ENCODE assay signal across 22 cellular contexts in the genomic region with DNA sequence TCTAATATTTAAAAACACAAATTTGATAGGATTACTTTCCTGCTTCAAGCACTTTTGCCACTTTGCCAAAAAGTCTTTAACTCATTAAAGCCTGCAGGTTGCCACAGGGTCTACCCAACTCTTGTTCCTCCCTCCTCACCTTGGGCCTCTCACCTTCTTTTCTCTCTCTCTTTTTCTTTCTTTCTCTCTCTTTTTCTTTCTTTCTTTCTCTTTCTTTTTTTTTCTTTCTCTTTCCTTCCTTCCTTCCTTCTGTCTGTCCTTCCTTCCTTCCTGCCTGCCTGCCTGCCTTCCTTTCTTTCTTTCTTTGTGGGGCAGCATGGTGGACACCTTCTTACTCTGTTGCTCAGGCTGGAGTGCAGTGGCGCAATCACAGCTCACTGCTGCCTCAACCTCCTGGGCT. TPM values are rescaled to one million over a fixed set of nuclear protein-coding genes. Genes with fewer than 3 reads are reported as not detected.
"Had no signal": no experiment of that assay in that cellular context is flagged by ENCODE, and none has a peak within 500 bp of the region (broad histone marks: within the 10 kb centered on the region; RNA-seq: fewer than 3 reads in every experiment).

No MANE protein-coding gene starts in this region.

- H3K27me3 ChIP-seq: SJCRH30 had no signal

- H3K4me1 ChIP-seq: SJCRH30 had no signal

- DNase-seq: IMR-90, Kasumi-1, MM.1S, NCI-H1092 treated with DMSO at 0.1 percent for 48 hours, NCI-H1436, NCI-H187, NCI-H2029, NCI-H2081 treated with DMSO at 0.1 percent for 48 hours, NCI-H2171, NCI-H226, NCI-H446, NCI-H510A, NCI-H524 treated with DMSO at 0.1 percent for 48 hours, NCI-H69, NCI-H774, PC-3, SHP77 treated with DMSO at 0.1 percent for 48 hours, SJCRH30 had no signal

- FAIRE-seq: HepG2 had no signal

- H3K36me3 ChIP-seq: SJCRH30 had no signal

- H3K9ac ChIP-seq: KMS-11 had no signal

- H3K27ac ChIP-seq: KMS-11, RWPE1, SJCRH30 had no signal

- H3K4me3 ChIP-seq: SJCRH30 had no signal

- H3K9me3 ChIP-seq: SJCRH30 had no signal

- H3K4me2 ChIP-seq: KMS-11 had no signal

- ATAC-seq: HepG2, Panc1, PC-3 had no signal

RNA-seq across cellular contexts. Expression of gene C6orf52, which starts 50.2 kb away (rescaled TPM):
- total RNA-seq: IMR-90, SJCRH30 had no signal
